In the genomic region with DNA sequence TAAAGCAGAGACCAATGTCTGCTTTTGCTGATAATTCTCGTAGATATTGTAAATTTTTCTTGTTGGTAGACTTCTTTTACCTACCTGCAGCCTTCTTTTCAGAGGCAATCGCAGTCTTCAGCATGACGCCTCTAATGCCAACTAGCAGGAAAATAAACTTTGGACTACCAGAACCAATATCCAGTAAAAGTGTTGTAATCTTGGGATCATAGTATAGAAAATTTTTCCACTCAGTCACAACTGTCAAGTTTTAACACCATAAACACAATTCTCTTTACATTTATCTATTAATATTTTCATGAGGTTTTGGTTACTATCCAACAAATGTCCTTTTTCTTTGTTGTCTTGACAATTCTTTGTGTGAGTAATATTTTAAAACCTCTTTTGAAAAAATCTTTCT, we compare ENCODE assay signal across 15 cellular contexts. TPM values are rescaled to one million over a fixed set of nuclear protein-coding genes. Genes with fewer than 3 reads are reported as not detected.
DNase-seq lines count a peak whose midpoint lies in the region; ATAC-seq, FAIRE-seq and TF ChIP-seq lines count a peak whose summit lies in the region.
"Had no signal": no experiment of that assay in that cellular context is flagged by ENCODE, and none has a peak within 500 bp of the region (broad histone marks: within the 10 kb centered on the region; RNA-seq: fewer than 3 reads in every experiment).

No MANE protein-coding gene starts in this region.

- H3K9ac ChIP-seq in mammary epithelial cell (ENCODE audit: insufficient read depth, low read length) (no peak overlapping the region), kidney (ENCODE audit: low read length in 2 of 2) (peak overlapping the region in 1 of 2 donors; percentile 62)
- H3K9ac ChIP-seq: BLaER1 treated with 17β-estradiol and CSF1 and Interleukin-3, amounts not matched to agents 10 nM and 100 nM had no signal

- H3K27me3 Mint-ChIP-seq in MCF 10A (ENCODE audit: insufficient read depth, unreplicated experiment) (no peaks in the 10 kb centered on the region), chondrocyte (ENCODE audit: low read depth) (no peaks in the 10 kb centered on the region)

- H3K36me3 Mint-ChIP-seq in MCF 10A (ENCODE audit: insufficient read depth, unreplicated experiment) (peaks cover 9% of the 10 kb centered on the region), chondrocyte (ENCODE audit: low read depth) (no peaks in the 10 kb centered on the region)

- intact Hi-C loops in MCF 10A (cut with micrococcal nuclease) (loop anchor here (10.0 kb wide), 1 partner anchor 47 kb away; no protein-coding TSS in a partner anchor), mammary epithelial cell (cut with micrococcal nuclease) (no loop called here), kidney (cut with DNase I) (no loop called here), pancreas (cut with DNase I) (no loop called here), left ventricle myocardium superior (cut with micrococcal nuclease) (no loop called here)

- no peak overlapping the region for H3K4me3 ChIP-seq in mammary epithelial cell (replicated peaks in 1 of 3; ENCODE audit: insufficient read depth in 1 of 3, low read depth in 2 of 3, low read length in 3 of 3)
- peak overlapping the region; percentile 47 to 71 for H3K4me3 ChIP-seq in kidney (ENCODE audit: low read length in 2 of 2)
- H3K4me3 ChIP-seq in pancreas = peak overlapping the region in 2 of 4 donors; percentile 74 to 79
- H3K4me3 ChIP-seq: BLaER1 treated with 17β-estradiol and CSF1 and Interleukin-3, amounts not matched to agents 10 nM and 100 nM; PC-9 had no signal

- BruUV-seq in MCF 10A (replicated peaks; lab: Mats Ljungman, UMichigan) (no TSS peak), mammary epithelial cell (replicated peaks; lab: Mats Ljungman, UMichigan) (no TSS peak)

- in situ Hi-C loops in mammary epithelial cell (cut with MboI; ENCODE audit: low sequenced_read_pairs in 2 of 2) = no loop called here

- H3K4me1 Mint-ChIP-seq in MCF 10A (ENCODE audit: insufficient read depth, unreplicated experiment) (no peaks in the 10 kb centered on the region), chondrocyte (ENCODE audit: low read depth) (peaks cover 12% of the 10 kb centered on the region)

- no peaks in the 10 kb centered on the region for H3K27me3 ChIP-seq in mammary epithelial cell (ENCODE audit: insufficient read depth, low read length)
- H3K27me3 ChIP-seq in pancreas = no peaks in the 10 kb centered on the region

- H2AFZ ChIP-seq in mammary epithelial cell (ENCODE audit: low read depth, low read length) = no peak overlapping the region
- H2AFZ ChIP-seq: PC-9 had no signal

- H3K4me1 ChIP-seq in mammary epithelial cell (ENCODE audit: insufficient read depth, low read length) = peaks cover 3% of the 10 kb centered on the region
- H3K4me1 ChIP-seq in kidney (ENCODE audit: control insufficient read depth in 1 of 2, insufficient read depth in 1 of 2, low read depth in 1 of 2, low read length in 2 of 2) = peaks cover 0 to 3% of the 10 kb centered on the region in 2 donors
- peaks cover 0 to 20% (median 15%) of the 10 kb centered on the region in 3 donors for H3K4me1 ChIP-seq in pancreas

- TF ChIP-seq CTCF in MCF 10A (IDR thresholded peaks at IDR 0.05; ENCODE audit: unreplicated experiment) (no peak), mammary epithelial cell (conservative IDR thresholded peaks at IDR 0.05 in 1 of 2, IDR thresholded peaks at IDR 0.05 in 1 of 2; ENCODE audit: extremely low read depth in 1 of 2, insufficient read depth in 1 of 2, low read depth in 1 of 2, low read length in 2 of 2) (no peak), kidney (IDR thresholded peaks at IDR 0.05; ENCODE audit: borderline replicate concordance, extremely low read depth, insufficient read depth) (no peak), pancreas (IDR thresholded peaks at IDR 0.05) (no peak), chondrocyte (IDR thresholded peaks at IDR 0.05) (no peak)

- H3K4me2 ChIP-seq in mammary epithelial cell (ENCODE audit: insufficient read depth, low read depth, low read length) = no peak overlapping the region
- H3K4me2 ChIP-seq: BLaER1 treated with 17β-estradiol and CSF1 and Interleukin-3, amounts not matched to agents 10 nM and 100 nM; PC-9 had no signal

- H3K36me3 ChIP-seq in mammary epithelial cell (ENCODE audit: insufficient read depth, low read length) = no peaks in the 10 kb centered on the region
- no peaks in the 10 kb centered on the region for H3K36me3 ChIP-seq in kidney (ENCODE audit: control insufficient read depth in 1 of 2, insufficient read depth in 2 of 2, low read length in 2 of 2)
- H3K36me3 ChIP-seq in pancreas = no peaks in the 10 kb centered on the region

- 93% methylated on average over 3 of the region's 3 CpGs for WGBS in mammary epithelial cell (ENCODE audit: low coverage, missing lambda C conversion rate)
- WGBS in pancreas, 2 donors = 45 to 53% methylated on average over 3 of the region's 3 CpGs

- dilution Hi-C loops in mammary epithelial cell (cut with HindIII; ENCODE audit: low sequenced_read_pairs) = no loop called here

- H3K4me3 Mint-ChIP-seq in MCF 10A (ENCODE audit: unreplicated experiment) (peak overlapping the region; percentile 78), chondrocyte (ENCODE audit: unreplicated experiment) (no peak overlapping the region)

- POLR2A ChIA-PET in MCF 10A (lab: Yijun Ruan, JAX) = no interaction called here

- no peak overlapping the region for H3K27ac ChIP-seq in mammary epithelial cell (ENCODE audit: insufficient read depth, low read depth, low read length)
- H3K27ac ChIP-seq in kidney (ENCODE audit: low read depth in 2 of 2, low read length in 2 of 2) = peak overlapping the region in 1 of 2 donors; percentile 2
- H3K27ac ChIP-seq in pancreas = no peak overlapping the region
- H3K27ac ChIP-seq: BLaER1 treated with 17β-estradiol and CSF1 and Interleukin-3, amounts not matched to agents 10 nM and 100 nM; PC-9 had no signal

- H3K9me3 Mint-ChIP-seq in MCF 10A (ENCODE audit: unreplicated experiment) = no peaks in the 10 kb centered on the region
- no peaks in the 10 kb centered on the region for H3K9me3 Mint-ChIP-seq in chondrocyte (ENCODE audit: low read depth)

- DNase-seq in MCF 10A (ENCODE audit: unreplicated experiment) = no peak
- no peak for DNase-seq in mammary epithelial cell
- no peak for DNase-seq in kidney
- DNase-seq in pancreas = no peak
- no peak for DNase-seq in hepatic stellate cell (ENCODE audit: low spot score)
- no peak for DNase-seq in left ventricle myocardium superior
- no peak for DNase-seq in chondrocyte (ENCODE audit: low spot score)
- DNase-seq: 8988T, COR-L47, Kasumi-1, NCI-H187 treated with DMSO at 0.1 percent for 48 hours, NCI-H748 treated with DMSO at 0.1 percent for 48 hours, PC-9 had no signal

- H3K9me3 ChIP-seq in mammary epithelial cell (replicated peaks; ENCODE audit: insufficient read depth, low read length) = no peaks in the 10 kb centered on the region
- no peaks in the 10 kb centered on the region for H3K9me3 ChIP-seq in kidney (ENCODE audit: control insufficient read depth in 1 of 2, low read length in 2 of 2)
- H3K9me3 ChIP-seq in pancreas = no peaks in the 10 kb centered on the region

- H3K79me2 ChIP-seq in mammary epithelial cell (ENCODE audit: insufficient read depth, low read length) = peaks cover 25% of the 10 kb centered on the region

- no peaks in the 10 kb centered on the region for H4K20me1 ChIP-seq in mammary epithelial cell (ENCODE audit: insufficient read depth, low read length)
- H4K20me1 ChIP-seq: BLaER1 treated with 17β-estradiol and CSF1 and Interleukin-3, amounts not matched to agents 10 nM and 100 nM had no signal

- ATAC-seq in pancreas = no peak
- ATAC-seq in left ventricle myocardium superior = no peak
- ATAC-seq in HG03571 (IDR thresholded peaks at IDR 0.05; ENCODE audit: unreplicated experiment) = no peak

- CTCF ChIA-PET in MCF 10A (lab: Yijun Ruan, JAX) (no interaction called here), mammary epithelial cell (lab: Charles Lee; ENCODE audit: low non-redundant PET) (no interaction called here)

- H3K27ac Mint-ChIP-seq in MCF 10A (ENCODE audit: low read depth, unreplicated experiment) (no peak overlapping the region), chondrocyte (ENCODE audit: unreplicated experiment) (no peak overlapping the region)

- FAIRE-seq in kidney (lab: Jason Lieb, UNC) (no peak), pancreas (lab: Jason Lieb, UNC) (peak; percentile 49)

RNA-seq across cellular contexts. Expression of gene DEPDC7, which starts 2.3 kb away (rescaled TPM):
- total RNA-seq in MCF 10A (2022) = 2.2 and 3.6 TPM in 2 replicates
- total RNA-seq in mammary epithelial cell = 1 to 10 TPM; 5.2 to 6.8 TPM
- polyA plus RNA-seq in mammary epithelial cell = 5.7 TPM
- 1.7 TPM for polyA minus RNA-seq in mammary epithelial cell
- total RNA-seq in kidney = 2.4 TPM
- 11.0 TPM for polyA plus RNA-seq in kidney (ENCODE audit: insufficient read depth, low read depth, low replicate concordance)
- 1 to 10 TPM; 1.5 to 2.9 (median 2.6) TPM for total RNA-seq in pancreas
- 1 to 10 TPM; 2.6 to 3.3 TPM for polyA plus RNA-seq in pancreas
- 0.37 TPM for total RNA-seq in left ventricle myocardium superior
- 4.1 to 5.0 TPM (median 4.7 TPM) in 3 replicates for total RNA-seq in chondrocyte

RNA-seq across cellular contexts. Expression of gene TCP11L1, which starts 21.4 kb away (rescaled TPM):
- total RNA-seq in MCF 10A (2022) (25.8 and 26.9 TPM in 2 replicates), mammary epithelial cell (10 to 100 TPM; 32.0 to 51.2 TPM), kidney (17.9 TPM), pancreas (10 to 100 TPM in 1 of 6 donors, 1 to 10 TPM in 5; 5.9 to 12.8 (median 8.3) TPM), left ventricle myocardium superior (6.5 TPM), chondrocyte (29.2 to 41.1 TPM (median 32.5 TPM) in 3 replicates)
- polyA plus RNA-seq in mammary epithelial cell (19.2 TPM), kidney (ENCODE audit: insufficient read depth, low read depth, low replicate concordance) (4.0 TPM), pancreas (1 to 10 TPM; 4.1 to 4.6 TPM)
- 36.2 TPM for polyA minus RNA-seq in mammary epithelial cell

Comparison
In these comparisons a context has a peak if more than half of its experiments do, and no peak if none do; other contexts are left out.
1. H3K4me3 ChIP-seq: peak in kidney (2 of 2); none in mammary epithelial cell (0 of 3).